In the genomic region with DNA sequence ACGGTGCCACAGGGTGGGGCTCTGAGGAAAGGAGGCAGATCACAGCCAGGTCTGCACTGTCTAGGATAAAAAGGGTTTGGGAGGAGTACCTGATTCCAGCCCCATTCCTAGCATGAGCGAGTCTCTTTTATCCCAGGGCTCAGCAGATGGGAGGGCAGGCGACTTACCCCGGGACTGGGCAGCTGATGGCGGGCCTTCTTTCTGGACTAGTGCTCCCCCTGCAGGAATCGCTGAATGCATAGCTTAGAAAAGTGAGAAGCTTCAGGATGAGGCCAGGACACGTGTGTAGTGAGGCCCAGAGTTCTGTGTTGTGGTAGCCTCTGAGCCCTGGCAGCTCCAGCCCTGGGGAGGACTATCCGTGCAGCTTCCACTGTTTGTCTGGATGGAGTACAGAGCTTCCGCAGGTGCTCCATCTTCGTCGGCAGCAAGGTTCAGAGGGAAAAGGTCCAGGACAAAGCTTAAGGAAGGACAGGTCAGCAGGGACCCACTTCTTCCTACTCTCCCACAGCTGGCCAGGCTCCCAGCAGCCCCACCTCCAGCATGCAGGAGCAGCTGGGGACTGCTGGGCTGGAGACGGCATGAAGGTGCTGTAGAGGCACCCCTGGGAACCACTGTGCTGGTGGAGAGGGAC, we compare ENCODE assay signal across 7 cellular contexts. TPM values are rescaled to one million over a fixed set of nuclear protein-coding genes. Genes with fewer than 3 reads are reported as not detected.
DNase-seq lines count a peak whose midpoint lies in the region; ATAC-seq and TF ChIP-seq lines count a peak whose summit lies in the region.

No MANE protein-coding gene starts in this region.

- H3K4me3 ChIP-seq in Jurkat, Clone E6-1 (ENCODE audit: low read length): no peak overlapping the region

- H3K36me3 Mint-ChIP-seq in chondrocyte (ENCODE audit: low read depth): no peaks in the 10 kb centered on the region

- H3K27ac Mint-ChIP-seq in chondrocyte (ENCODE audit: unreplicated experiment): no peak overlapping the region

- H3K27me3 Mint-ChIP-seq in chondrocyte (ENCODE audit: low read depth): peaks cover 20% of the 10 kb centered on the region

- in situ Hi-C loops in G401 (cut with HindIII; ENCODE audit: low sequenced_read_pairs): loop anchor here (5.0 kb wide), 1 partner anchor 647 kb away; no protein-coding TSS in a partner anchor

- peak; percentile 91 for TF ChIP-seq CTCF in chondrocyte (IDR thresholded peaks at IDR 0.05)

- no peak overlapping the region for H3K4me3 Mint-ChIP-seq in chondrocyte (ENCODE audit: unreplicated experiment)

- H3K27ac ChIP-seq in substantia nigra (ENCODE audit: low read depth, low read length, poor library complexity, severe bottlenecking): no peak overlapping the region

- ATAC-seq in left lobe of liver: peak; percentile 90
- ATAC-seq in HG02623 (IDR thresholded peaks at IDR 0.05; ENCODE audit: unreplicated experiment): no peak

- H3K4me1 Mint-ChIP-seq in chondrocyte (ENCODE audit: low read depth): peaks cover 9% of the 10 kb centered on the region

- H3K9me3 Mint-ChIP-seq in chondrocyte (ENCODE audit: low read depth): peaks cover 4% of the 10 kb centered on the region

- DNase-seq in G401 (ENCODE audit: low spot score) (peak; percentile 75), RKO (ENCODE audit: low spot score) (peak; percentile 68), chondrocyte (ENCODE audit: low spot score) (no peak), left lobe of liver (ENCODE audit: low spot score) (peak; percentile 50), substantia nigra (lab: John Stamatoyannopoulos, UW) (peak in 39 of 49 donors; percentile 18 to 74 (median 57))
- peak; percentile 14 for DNase-seq in Jurkat, Clone E6-1 (ENCODE audit: low read depth, low spot score)

RNA-seq across cellular contexts. Expression of gene COMMD9, which starts 30.4 kb away (rescaled TPM):
- 85.4 and 112 TPM in 2 replicates for total RNA-seq in G401 (2014; rRNA removed; shearing (Covaris generic))
- 61.2 TPM for polyA plus RNA-seq in Jurkat, Clone E6-1 (2012; ENCODE audit: insufficient read depth, insufficient read length)
- 52.5 to 71.0 TPM (median 54.6 TPM) in 3 replicates for total RNA-seq in chondrocyte
- total RNA-seq in left lobe of liver: 26.0 TPM

RNA-seq across cellular contexts. Expression of gene PRR5L, which starts 37.2 kb away (rescaled TPM):
- total RNA-seq in G401 (2014; rRNA removed; shearing (Covaris generic)): 1.8 TPM in 1 of 2 replicates, not detected in the other
- polyA plus RNA-seq in Jurkat, Clone E6-1 (2012; ENCODE audit: insufficient read depth, insufficient read length): not detected
- total RNA-seq in chondrocyte (47.8 to 72.4 TPM (median 50.7 TPM) in 3 replicates), left lobe of liver (2.1 TPM)

Comparison
In these comparisons a context has a peak if more than half of its experiments do, and no peak if none do; other contexts are left out.
1. RNA of gene PRR5L, which starts 37.2 kb away (total RNA-seq): 47.8 to 72.4 TPM in chondrocyte; 2.1 TPM in left lobe of liver (single experiment) and 1.8 TPM in G401; every median in the first group is over 10 times any median in the second.